2 cellular contexts compared by ENCODE assay signal in the genomic region with DNA sequence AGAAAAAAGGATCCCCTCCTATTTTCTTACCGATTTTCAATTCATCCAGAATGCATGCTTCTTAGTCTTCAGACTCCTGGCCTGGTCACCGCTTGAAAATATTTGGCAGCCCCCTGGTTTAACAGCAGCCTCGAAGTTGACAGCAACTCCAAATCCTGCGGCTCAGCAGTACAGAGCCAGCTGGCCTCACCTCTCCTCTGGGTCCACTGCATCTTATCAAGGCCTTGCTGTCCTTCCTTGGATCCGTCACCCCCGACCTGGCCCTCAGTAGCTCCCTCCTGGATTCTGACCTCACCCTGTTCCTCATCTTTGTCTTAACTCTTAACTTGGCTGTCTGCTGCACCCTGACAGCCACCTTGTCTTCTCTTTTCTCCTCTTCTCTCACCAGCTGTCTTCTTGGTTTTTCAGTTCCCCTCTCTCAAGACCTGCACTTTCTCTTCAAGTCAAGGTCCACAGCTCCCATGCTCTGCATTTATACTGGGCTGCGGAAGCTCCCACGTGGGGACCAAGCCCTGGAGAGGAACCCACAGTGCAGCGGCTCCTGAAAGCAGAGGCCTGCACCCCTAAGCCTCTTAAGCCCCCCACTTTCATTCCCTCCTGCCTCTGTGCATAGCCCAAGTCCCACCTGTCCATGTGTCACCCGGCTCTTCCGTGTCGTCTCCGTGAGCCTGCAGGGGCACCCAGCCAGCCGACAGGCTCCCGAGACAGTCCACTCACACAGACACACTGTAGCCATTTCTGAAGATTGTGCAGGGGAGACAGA.
TF ChIP-seq lines count a peak whose summit lies in the region.

No MANE protein-coding gene starts in this region.

TF ChIP-seq in HepG2, 621 proteins besides CTCF, POLR2A, EP300 and RAD21:
- TF ChIP-seq, protein P1, sequence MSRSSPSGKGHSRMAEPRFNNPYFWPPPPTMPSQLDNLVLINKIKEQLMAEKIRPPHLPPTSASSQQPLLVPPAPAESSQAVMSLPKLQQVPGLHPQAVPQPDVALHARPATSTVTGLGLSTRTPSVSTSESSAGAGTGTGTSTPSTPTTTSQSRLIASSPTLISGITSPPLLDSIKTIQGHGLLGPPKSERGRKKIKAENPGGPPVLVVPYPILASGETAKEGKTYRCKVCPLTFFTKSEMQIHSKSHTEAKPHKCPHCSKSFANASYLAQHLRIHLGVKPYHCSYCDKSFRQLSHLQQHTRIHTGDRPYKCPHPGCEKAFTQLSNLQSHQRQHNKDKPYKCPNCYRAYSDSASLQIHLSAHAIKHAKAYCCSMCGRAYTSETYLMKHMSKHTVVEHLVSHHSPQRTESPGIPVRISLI (CRISPR knock-in tag; IDR thresholded peaks at IDR 0.05; ENCODE audit: borderline replicate concordance): no peak
- TF ChIP-seq ZNF784 (CRISPR knock-in tag; IDR thresholded peaks at IDR 0.05; ENCODE audit: borderline replicate concordance) (no peak), ZNF232 (CRISPR knock-in tag; IDR thresholded peaks at IDR 0.05; ENCODE audit: borderline replicate concordance) (no peak), KAT8 (CRISPR knock-in tag; IDR thresholded peaks at IDR 0.05) (no peak), KDM4B (CRISPR knock-in tag; IDR thresholded peaks at IDR 0.05) (no peak), ZNF782 (CRISPR knock-in tag; IDR thresholded peaks at IDR 0.05; ENCODE audit: borderline replicate concordance) (no peak)
- TF ChIP-seq, protein P2, sequence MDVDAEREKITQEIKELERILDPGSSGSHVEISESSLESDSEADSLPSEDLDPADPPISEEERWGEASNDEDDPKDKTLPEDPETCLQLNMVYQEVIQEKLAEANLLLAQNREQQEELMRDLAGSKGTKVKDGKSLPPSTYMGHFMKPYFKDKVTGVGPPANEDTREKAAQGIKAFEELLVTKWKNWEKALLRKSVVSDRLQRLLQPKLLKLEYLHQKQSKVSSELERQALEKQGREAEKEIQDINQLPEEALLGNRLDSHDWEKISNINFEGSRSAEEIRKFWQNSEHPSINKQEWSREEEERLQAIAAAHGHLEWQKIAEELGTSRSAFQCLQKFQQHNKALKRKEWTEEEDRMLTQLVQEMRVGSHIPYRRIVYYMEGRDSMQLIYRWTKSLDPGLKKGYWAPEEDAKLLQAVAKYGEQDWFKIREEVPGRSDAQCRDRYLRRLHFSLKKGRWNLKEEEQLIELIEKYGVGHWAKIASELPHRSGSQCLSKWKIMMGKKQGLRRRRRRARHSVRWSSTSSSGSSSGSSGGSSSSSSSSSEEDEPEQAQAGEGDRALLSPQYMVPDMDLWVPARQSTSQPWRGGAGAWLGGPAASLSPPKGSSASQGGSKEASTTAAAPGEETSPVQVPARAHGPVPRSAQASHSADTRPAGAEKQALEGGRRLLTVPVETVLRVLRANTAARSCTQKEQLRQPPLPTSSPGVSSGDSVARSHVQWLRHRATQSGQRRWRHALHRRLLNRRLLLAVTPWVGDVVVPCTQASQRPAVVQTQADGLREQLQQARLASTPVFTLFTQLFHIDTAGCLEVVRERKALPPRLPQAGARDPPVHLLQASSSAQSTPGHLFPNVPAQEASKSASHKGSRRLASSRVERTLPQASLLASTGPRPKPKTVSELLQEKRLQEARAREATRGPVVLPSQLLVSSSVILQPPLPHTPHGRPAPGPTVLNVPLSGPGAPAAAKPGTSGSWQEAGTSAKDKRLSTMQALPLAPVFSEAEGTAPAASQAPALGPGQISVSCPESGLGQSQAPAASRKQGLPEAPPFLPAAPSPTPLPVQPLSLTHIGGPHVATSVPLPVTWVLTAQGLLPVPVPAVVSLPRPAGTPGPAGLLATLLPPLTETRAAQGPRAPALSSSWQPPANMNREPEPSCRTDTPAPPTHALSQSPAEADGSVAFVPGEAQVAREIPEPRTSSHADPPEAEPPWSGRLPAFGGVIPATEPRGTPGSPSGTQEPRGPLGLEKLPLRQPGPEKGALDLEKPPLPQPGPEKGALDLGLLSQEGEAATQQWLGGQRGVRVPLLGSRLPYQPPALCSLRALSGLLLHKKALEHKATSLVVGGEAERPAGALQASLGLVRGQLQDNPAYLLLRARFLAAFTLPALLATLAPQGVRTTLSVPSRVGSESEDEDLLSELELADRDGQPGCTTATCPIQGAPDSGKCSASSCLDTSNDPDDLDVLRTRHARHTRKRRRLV (CRISPR knock-in tag; IDR thresholded peaks at IDR 0.05): no peak
- TF ChIP-seq, protein P3, sequence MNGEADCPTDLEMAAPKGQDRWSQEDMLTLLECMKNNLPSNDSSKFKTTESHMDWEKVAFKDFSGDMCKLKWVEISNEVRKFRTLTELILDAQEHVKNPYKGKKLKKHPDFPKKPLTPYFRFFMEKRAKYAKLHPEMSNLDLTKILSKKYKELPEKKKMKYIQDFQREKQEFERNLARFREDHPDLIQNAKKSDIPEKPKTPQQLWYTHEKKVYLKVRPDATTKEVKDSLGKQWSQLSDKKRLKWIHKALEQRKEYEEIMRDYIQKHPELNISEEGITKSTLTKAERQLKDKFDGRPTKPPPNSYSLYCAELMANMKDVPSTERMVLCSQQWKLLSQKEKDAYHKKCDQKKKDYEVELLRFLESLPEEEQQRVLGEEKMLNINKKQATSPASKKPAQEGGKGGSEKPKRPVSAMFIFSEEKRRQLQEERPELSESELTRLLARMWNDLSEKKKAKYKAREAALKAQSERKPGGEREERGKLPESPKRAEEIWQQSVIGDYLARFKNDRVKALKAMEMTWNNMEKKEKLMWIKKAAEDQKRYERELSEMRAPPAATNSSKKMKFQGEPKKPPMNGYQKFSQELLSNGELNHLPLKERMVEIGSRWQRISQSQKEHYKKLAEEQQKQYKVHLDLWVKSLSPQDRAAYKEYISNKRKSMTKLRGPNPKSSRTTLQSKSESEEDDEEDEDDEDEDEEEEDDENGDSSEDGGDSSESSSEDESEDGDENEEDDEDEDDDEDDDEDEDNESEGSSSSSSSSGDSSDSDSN (CRISPR knock-in tag; IDR thresholded peaks at IDR 0.05): no peak

TF ChIP-seq in SK-N-SH, 30 proteins besides CTCF, POLR2A, EP300 and RAD21:
- no peak for TF ChIP-seq USF1 (IDR thresholded peaks at IDR 0.05; ENCODE audit: borderline replicate concordance, low read depth)
- TF ChIP-seq ELF1 (IDR thresholded peaks at IDR 0.05): no peak
- no peak for TF ChIP-seq FOXM1 (IDR thresholded peaks at IDR 0.05; ENCODE audit: low read depth)
- TF ChIP-seq JUND (IDR thresholded peaks at IDR 0.05): no peak
- TF ChIP-seq ZBTB33 (IDR thresholded peaks at IDR 0.05; ENCODE audit: borderline replicate concordance, low read depth): no peak
- no peak for TF ChIP-seq GABPA (IDR thresholded peaks at IDR 0.05; ENCODE audit: low read depth)
- TF ChIP-seq RCOR1 (IDR thresholded peaks at IDR 0.05; ENCODE audit: low read length): no peak
- TF ChIP-seq MEF2A (IDR thresholded peaks at IDR 0.05; ENCODE audit: borderline replicate concordance, low read depth): no peak
- no peak for TF ChIP-seq FOSL2 (IDR thresholded peaks at IDR 0.05; ENCODE audit: borderline replicate concordance, low read depth)
- TF ChIP-seq RXRA (IDR thresholded peaks at IDR 0.05; ENCODE audit: borderline replicate concordance, low read depth): no peak
